13 cellular contexts compared by ENCODE assay signal in genomic region chr1:172390243-172390619, GRCh38. TPM values are rescaled to one million over a fixed set of nuclear protein-coding genes. Genes with fewer than 3 reads are reported as not detected.
A peak's percentile ranks its signal among the peaks of the same experiment; 100 is the strongest.
DNase-seq lines count a peak whose midpoint lies in the region; ATAC-seq, FAIRE-seq and TF ChIP-seq lines count a peak whose summit lies in the region.
"Had no signal": no experiment of that assay in that cellular context is flagged by ENCODE, and none has a peak within 500 bp of the region (broad histone marks: within the 10 kb centered on the region; RNA-seq: fewer than 3 reads in every experiment).

No MANE protein-coding gene starts in this region.

- intact Hi-C loops in sigmoid colon (cut with DNase I), result loop anchor here (5.0 kb wide), 1 partner anchor 68 kb away; no protein-coding TSS in a partner anchor
- intact Hi-C loops in Calu3 (cut with micrococcal nuclease; ENCODE audit: unreplicated experiment), result loop anchor here (10.0 kb wide), 1 partner anchor 585 kb away; no protein-coding TSS in a partner anchor

- TF ChIP-seq CTCF in sigmoid colon (IDR thresholded peaks at IDR 0.05) (no peak), Calu3 (IDR thresholded peaks at IDR 0.05; ENCODE audit: unreplicated experiment) (no peak), GM10248 (IDR thresholded peaks at IDR 0.05; ENCODE audit: control extremely low read depth, extremely low read depth, low read depth, missing control alignments) (no peak)

- POLR2A ChIA-PET in GM10248 (lab: Yijun Ruan, JAX), result interaction anchor here (1.6 kb wide), 1 partner anchor 47 kb away, joined by 3 read pairs; no protein-coding TSS in a partner anchor

- peak overlapping the region; percentile 10 to 82 (median 69) for H3K27ac ChIP-seq in sigmoid colon
- H3K27ac ChIP-seq: VCaP had no signal

- no peak for FAIRE-seq in HTR-8/SVneo (lab: Jason Lieb, UNC)
- FAIRE-seq: frontal cortex had no signal

- ATAC-seq in GM18909 (IDR thresholded peaks at IDR 0.05; ENCODE audit: poor library complexity, unreplicated experiment) (peak; percentile 19), HG03457 (IDR thresholded peaks at IDR 0.05; ENCODE audit: unreplicated experiment) (peak; percentile 10), esophagus mucosa (peak; percentile 22)

- DNase-seq in sigmoid colon (no peak), Calu3 (no peak), HTR-8/SVneo (ENCODE audit: insufficient read length, low spot score) (no peak), NCI-H1694 treated with DMSO at 0.1 percent for 48 hours (lab: John Stamatoyannopoulos, UW) (no peak), GM10248 (ENCODE audit: extremely low spot score) (no peak)
- DNase-seq: NCI-H226; stimulated activated CD8-positive, alpha-beta memory T cell treated with anti-CD3 and anti-CD28 coated beads, Interleukin-4, amount 100 ng/mL, for 48 hours had no signal

- no peaks in the 10 kb centered on the region for H3K27me3 ChIP-seq in sigmoid colon

- H3K4me1 Mint-ChIP-seq in Calu3 (ENCODE audit: low read depth, unreplicated experiment), result peaks cover 28% of the 10 kb centered on the region

- TF ChIP-seq POLR2A in sigmoid colon (IDR thresholded peaks at IDR 0.05), result no peak

- WGBS in sigmoid colon, 2 donors, result 58 to 62% methylated on average over 2 of the region's 2 CpGs

- H3K9me3 Mint-ChIP-seq in Calu3 (ENCODE audit: low read depth, unreplicated experiment), result no peaks in the 10 kb centered on the region

- no peaks in the 10 kb centered on the region for H3K27me3 Mint-ChIP-seq in Calu3 (ENCODE audit: unreplicated experiment)

- H3K9me3 ChIP-seq in sigmoid colon, result no peaks in the 10 kb centered on the region

- no peak overlapping the region for H3K4me3 ChIP-seq in sigmoid colon

- no peaks in the 10 kb centered on the region for H3K36me3 ChIP-seq in sigmoid colon

- no peaks in the 10 kb centered on the region for H3K36me3 Mint-ChIP-seq in Calu3 (ENCODE audit: insufficient read depth, unreplicated experiment)

- H3K27ac Mint-ChIP-seq in Calu3 (ENCODE audit: unreplicated experiment), result no peak overlapping the region

- no peak for TF ChIP-seq EP300 in sigmoid colon (IDR thresholded peaks at IDR 0.05)

- BruUV-seq in Calu3 (replicated peaks; lab: Mats Ljungman, UMichigan), result no TSS peak

- CTCF ChIA-PET in Calu3 (lab: Charles Lee) (interaction anchor here (1.3 kb wide), 1 partner anchor 31 kb away, joined by 5 read pairs; no protein-coding TSS in a partner anchor), GM10248 (lab: Yijun Ruan, JAX) (interaction anchor here (1.0 to 2.5 kb wide), 5 partner anchors 10 to 388 kb away, joined by 3 to 17 read pairs (median 5); no protein-coding TSS in a partner anchor)

- H3K4me1 ChIP-seq in sigmoid colon, result peaks cover 0 to 51% (median 47%) of the 10 kb centered on the region in 4 donors

- no peak overlapping the region for H3K4me3 Mint-ChIP-seq in Calu3 (ENCODE audit: low read depth, unreplicated experiment)

RNA-seq across cellular contexts. Expression of gene C1orf105, which starts 30.3 kb away (rescaled TPM):
- total RNA-seq in esophagus mucosa, result not detected
- total RNA-seq in sigmoid colon, result not detected
- polyA plus RNA-seq in sigmoid colon, result not detected
- total RNA-seq in Calu3 (2022), result not detected in 2 replicates
- total RNA-seq: frontal cortex, omental fat pad had no signal

RNA-seq across cellular contexts. Expression of gene PIGC, which starts 53.6 kb away (rescaled TPM):
- total RNA-seq in esophagus mucosa (11.7 TPM), sigmoid colon (10 to 100 TPM; 20.8 to 37.4 (median 29.7) TPM), Calu3 (2022) (29.2 TPM in 2 replicates)
- polyA plus RNA-seq in sigmoid colon, result 10 to 100 TPM; 15.3 to 22.3 (median 19.2) TPM
